Comparison of ENCODE assay signal across 14 cellular contexts in the genomic region with DNA sequence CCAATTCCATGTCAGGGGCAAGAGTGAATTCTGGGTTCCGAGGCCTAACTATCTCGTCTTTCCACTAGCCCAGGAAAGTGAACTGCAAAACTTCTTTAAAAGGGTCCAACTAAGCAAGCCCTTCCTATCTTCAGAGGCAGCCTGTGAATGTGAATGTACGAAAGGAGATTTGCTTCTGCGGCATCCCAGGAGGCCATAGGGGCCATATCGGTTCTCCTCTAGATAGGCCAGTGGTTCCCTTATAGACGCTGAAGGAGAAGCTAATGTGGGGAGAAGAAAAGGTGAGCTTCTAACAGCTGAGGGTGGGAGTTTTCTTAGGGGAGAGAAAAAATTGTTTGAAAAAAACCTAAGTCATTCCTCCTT.
DNase-seq lines count a peak whose midpoint lies in the region; ATAC-seq and TF ChIP-seq lines count a peak whose summit lies in the region.
"Had no signal": no experiment of that assay in that cellular context is flagged by ENCODE, and none has a peak within 500 bp of the region (broad histone marks: within the 10 kb centered on the region; RNA-seq: fewer than 3 reads in every experiment).

No MANE protein-coding gene starts in this region.

- peaks cover 5% of the 10 kb centered on the region for H3K36me3 Mint-ChIP-seq in memory B cell
- H3K36me3 Mint-ChIP-seq in activated naive CD8-positive, alpha-beta T cell treated with anti-CD3 and anti-CD28 coated beads, Interleukin-2, amount 50 U/mL, for 24 hours (ENCODE audit: low read depth) = no peaks in the 10 kb centered on the region
- H3K36me3 Mint-ChIP-seq: CD8-positive, alpha-beta memory T cell had no signal

- H3K36me3 ChIP-seq in DOHH2 (ENCODE audit: control insufficient read depth, low read length) = peaks cover 96% of the 10 kb centered on the region
- peaks cover 31% of the 10 kb centered on the region for H3K36me3 ChIP-seq in SU-DHL-6 (ENCODE audit: low read length)
- H3K36me3 ChIP-seq: BE2C had no signal

- peak overlapping the region; percentile 64 for H3K9ac ChIP-seq in SU-DHL-6 (ENCODE audit: low read length)
- H3K9ac ChIP-seq: GM23248 had no signal

- DNase-seq in memory B cell (ENCODE audit: low spot score in 2 of 2) (no peak), NCI-H446 treated with DMSO at 0.1 percent for 48 hours (lab: John Stamatoyannopoulos, UW) (no peak), LoVo (ENCODE audit: low spot score) (no peak)
- no peak for DNase-seq in activated naive CD8-positive, alpha-beta T cell treated with anti-CD3 and anti-CD28 coated beads, Interleukin-2, amount 50 U/mL, for 24 hours
- DNase-seq: BE2C; Caco-2; CD8-positive, alpha-beta memory T cell; DND-41; GF-D8; GM23248 had no signal

- H3K4me2 ChIP-seq in DOHH2 (ENCODE audit: low read length) = peak overlapping the region; percentile 95
- H3K4me2 ChIP-seq in SU-DHL-6 (ENCODE audit: low read depth, low read length, poor library complexity, severe bottlenecking) = peak overlapping the region; percentile 66

- H3K9me2 ChIP-seq in DOHH2 (replicated peaks; ENCODE audit: control insufficient read depth, low read length) (no peaks in the 10 kb centered on the region), SU-DHL-6 (replicated peaks; ENCODE audit: insufficient read depth, low read length) (no peaks in the 10 kb centered on the region)

- no peak overlapping the region for H2AFZ ChIP-seq in SU-DHL-6 (ENCODE audit: low read depth, low read length, severe bottlenecking)
- H2AFZ ChIP-seq: GM23248 had no signal

- H3F3A ChIP-seq in DOHH2 (ENCODE audit: control insufficient read depth, insufficient read depth) (peaks cover 41% of the 10 kb centered on the region), SU-DHL-6 (ENCODE audit: insufficient read depth) (peaks cover 36% of the 10 kb centered on the region)

- ATAC-seq in memory B cell (ENCODE audit: low read depth) = no peak
- ATAC-seq in activated naive CD8-positive, alpha-beta T cell treated with anti-CD3 and anti-CD28 coated beads, Interleukin-2, amount 50 U/mL, for 24 hours = no peak
- no peak for ATAC-seq in GM21723 (IDR thresholded peaks at IDR 0.05; ENCODE audit: unreplicated experiment)

- peak overlapping the region; percentile 85 for H3K27ac Mint-ChIP-seq in memory B cell
- H3K27ac Mint-ChIP-seq in activated naive CD8-positive, alpha-beta T cell treated with anti-CD3 and anti-CD28 coated beads, Interleukin-2, amount 50 U/mL, for 24 hours = no peak overlapping the region
- H3K27ac Mint-ChIP-seq: CD8-positive, alpha-beta memory T cell; H9 had no signal

- H3K4me3 ChIP-seq in DOHH2 (ENCODE audit: low read length) (peak overlapping the region; percentile 68), SU-DHL-6 (ENCODE audit: insufficient read depth, low read length, poor library complexity, severe bottlenecking) (peak overlapping the region; percentile 3)
- H3K4me3 ChIP-seq: GM23248 had no signal

- peak overlapping the region; percentile 96 for H3K27ac ChIP-seq in DOHH2 (ENCODE audit: low read depth, low read length)
- peak overlapping the region; percentile 99 for H3K27ac ChIP-seq in SU-DHL-6 (ENCODE audit: low read depth, low read length)
- H3K27ac ChIP-seq: GM23248 had no signal

- H3K27me3 ChIP-seq in DOHH2 (ENCODE audit: control insufficient read depth, low read length) (no peaks in the 10 kb centered on the region), SU-DHL-6 (ENCODE audit: low read length) (no peaks in the 10 kb centered on the region)
- H3K27me3 ChIP-seq: BE2C had no signal

- H3K9me3 ChIP-seq in DOHH2 (ENCODE audit: control insufficient read depth, insufficient read depth, low read length) (peaks cover 21% of the 10 kb centered on the region), SU-DHL-6 (ENCODE audit: insufficient read depth, low read length) (no peaks in the 10 kb centered on the region; the same call in 1 of the 2 replicates)
- H3K9me3 ChIP-seq: BE2C, Caco-2 had no signal

- H4K20me1 ChIP-seq in DOHH2 (ENCODE audit: control insufficient read depth, insufficient read depth, low read depth, low read length) (no peaks in the 10 kb centered on the region), SU-DHL-6 (ENCODE audit: low read depth, low read length) (no peaks in the 10 kb centered on the region)

- H3K4me1 ChIP-seq in DOHH2 (ENCODE audit: control insufficient read depth, low read length) = peaks cover 76% of the 10 kb centered on the region
- H3K4me1 ChIP-seq: BE2C, Caco-2 had no signal

- peaks cover 5% of the 10 kb centered on the region for H3K9me3 Mint-ChIP-seq in memory B cell
- H3K9me3 Mint-ChIP-seq in activated naive CD8-positive, alpha-beta T cell treated with anti-CD3 and anti-CD28 coated beads, Interleukin-2, amount 50 U/mL, for 24 hours = peaks cover 8% of the 10 kb centered on the region

- H3K27me3 Mint-ChIP-seq in memory B cell = peaks cover 2% of the 10 kb centered on the region
- peaks cover 15% of the 10 kb centered on the region for H3K27me3 Mint-ChIP-seq in activated naive CD8-positive, alpha-beta T cell treated with anti-CD3 and anti-CD28 coated beads, Interleukin-2, amount 50 U/mL, for 24 hours

- peak overlapping the region; percentile 17 for H3K4me3 Mint-ChIP-seq in memory B cell
- no peak overlapping the region for H3K4me3 Mint-ChIP-seq in activated naive CD8-positive, alpha-beta T cell treated with anti-CD3 and anti-CD28 coated beads, Interleukin-2, amount 50 U/mL, for 24 hours
- H3K4me3 Mint-ChIP-seq: CD8-positive, alpha-beta memory T cell; H9 had no signal

- H3K79me2 ChIP-seq in DOHH2 (ENCODE audit: control insufficient read depth, low read length) = peaks cover 55% of the 10 kb centered on the region
- peaks cover 7% of the 10 kb centered on the region; the same call in 1 of the 2 replicates for H3K79me2 ChIP-seq in SU-DHL-6 (ENCODE audit: insufficient read depth, low read length)

- TF ChIP-seq CTCF in DOHH2 (IDR thresholded peaks at IDR 0.05; ENCODE audit: low read depth, low read length, poor library complexity, severe bottlenecking) = no peak
- TF ChIP-seq CTCF in SU-DHL-6 (IDR thresholded peaks at IDR 0.05; ENCODE audit: insufficient read depth, low read length, poor library complexity, severe bottlenecking) = no peak

- H3K4me1 Mint-ChIP-seq in memory B cell = peaks cover 36% of the 10 kb centered on the region
- H3K4me1 Mint-ChIP-seq in activated naive CD8-positive, alpha-beta T cell treated with anti-CD3 and anti-CD28 coated beads, Interleukin-2, amount 50 U/mL, for 24 hours = peaks cover 4% of the 10 kb centered on the region
- H3K4me1 Mint-ChIP-seq: CD8-positive, alpha-beta memory T cell had no signal
